18 cellular contexts compared by ENCODE assay signal in the genomic region with DNA sequence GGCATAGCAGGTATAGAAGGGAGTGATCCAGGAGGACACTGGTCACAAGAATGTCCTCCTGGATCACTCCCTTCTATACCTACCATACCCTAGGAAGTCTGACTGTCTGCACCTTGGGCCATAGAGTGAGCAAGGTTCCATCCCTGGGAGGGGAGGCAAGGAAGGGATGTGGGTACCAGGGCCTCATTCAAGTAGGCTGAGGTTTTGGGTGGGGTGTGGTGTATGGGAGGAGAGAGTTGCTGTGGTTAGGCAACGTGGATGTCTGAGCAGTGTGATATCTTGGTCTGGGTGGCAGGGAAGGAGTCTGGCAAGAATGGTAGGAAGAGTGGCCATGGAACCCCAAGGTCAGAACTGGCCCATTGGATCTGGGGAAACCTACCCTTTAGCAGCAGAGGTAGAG. TPM values are rescaled to one million over a fixed set of nuclear protein-coding genes. Genes with fewer than 3 reads are reported as not detected.
DNase-seq lines count a peak whose midpoint lies in the region; ATAC-seq and TF ChIP-seq lines count a peak whose summit lies in the region.
"Had no signal": no experiment of that assay in that cellular context is flagged by ENCODE, and none has a peak within 500 bp of the region (broad histone marks: within the 10 kb centered on the region; RNA-seq: fewer than 3 reads in every experiment).

No MANE protein-coding gene starts in this region.

- peaks cover 54% of the 10 kb centered on the region for H3K4me1 Mint-ChIP-seq in activated CD8-positive, alpha-beta T cell treated with anti-CD3 and anti-CD28 coated beads for 36 hours (ENCODE audit: low read depth)
- H3K4me1 Mint-ChIP-seq in memory B cell (peaks cover 59% of the 10 kb centered on the region), MCF 10A (ENCODE audit: insufficient read depth, unreplicated experiment) (no peaks in the 10 kb centered on the region)
- H3K4me1 Mint-ChIP-seq: endodermal cell had no signal

- TF ChIP-seq CTCF in GM12865 (IDR thresholded peaks at IDR 0.05; ENCODE audit: insufficient read depth, low read depth, low read length, missing control alignments) (no peak), MCF 10A (IDR thresholded peaks at IDR 0.05; ENCODE audit: unreplicated experiment) (no peak)
- TF ChIP-seq CTCF in activated CD8-positive, alpha-beta T cell treated with anti-CD3 and anti-CD28 coated beads for 36 hours (IDR thresholded peaks at IDR 0.05) = no peak

- no peaks in the 10 kb centered on the region for H3K9me3 Mint-ChIP-seq in activated CD8-positive, alpha-beta T cell treated with anti-CD3 and anti-CD28 coated beads for 36 hours
- no peaks in the 10 kb centered on the region for H3K9me3 Mint-ChIP-seq in memory B cell
- no peaks in the 10 kb centered on the region for H3K9me3 Mint-ChIP-seq in MCF 10A (ENCODE audit: unreplicated experiment)
- H3K9me3 Mint-ChIP-seq: endodermal cell had no signal

- H3K27ac Mint-ChIP-seq in activated CD8-positive, alpha-beta T cell treated with anti-CD3 and anti-CD28 coated beads for 36 hours = no peak overlapping the region
- H3K27ac Mint-ChIP-seq in memory B cell (peak overlapping the region; percentile 29), MCF 10A (ENCODE audit: low read depth, unreplicated experiment) (no peak overlapping the region)
- H3K27ac Mint-ChIP-seq: endodermal cell had no signal

- ATAC-seq in GM21528 (IDR thresholded peaks at IDR 0.05; ENCODE audit: low FRiP score, unreplicated experiment) = peak; percentile 38
- ATAC-seq in activated CD8-positive, alpha-beta T cell treated with anti-CD3 and anti-CD28 coated beads for 36 hours = peak; percentile 75
- ATAC-seq in memory B cell (ENCODE audit: low read depth) = no peak
- no peak for ATAC-seq in SK-N-SH treated with all-trans-retinoic acid at 6 μM for 48 hours
- ATAC-seq: gastrocnemius medialis, psoas muscle had no signal

- peaks cover 4% of the 10 kb centered on the region for H3K36me3 Mint-ChIP-seq in activated CD8-positive, alpha-beta T cell treated with anti-CD3 and anti-CD28 coated beads for 36 hours (ENCODE audit: low read depth)
- H3K36me3 Mint-ChIP-seq in memory B cell (peaks cover 3% of the 10 kb centered on the region), MCF 10A (ENCODE audit: insufficient read depth, unreplicated experiment) (peaks cover 5% of the 10 kb centered on the region)

- CTCF ChIA-PET in activated CD8-positive, alpha-beta T cell treated with anti-CD3 and anti-CD28 coated beads for 36 hours (lab: Charles Lee) = interaction anchor here (1.3 kb wide), 2 partner anchors 10 to 12 kb away, joined by 4 to 5 read pairs; no protein-coding TSS in a partner anchor
- CTCF ChIA-PET in MCF 10A (lab: Yijun Ruan, JAX) = no interaction called here

- H3K4me3 ChIP-seq in GM12865 (ENCODE audit: low read depth, low read length) = no peak overlapping the region
- H3K4me3 ChIP-seq: ascending aorta, BLaER1, gastrocnemius medialis, psoas muscle, SK-N-MC, stomach had no signal

- no TSS peak for BruUV-seq in MCF 10A (replicated peaks; lab: Mats Ljungman, UMichigan)

- H3K27me3 Mint-ChIP-seq in activated CD8-positive, alpha-beta T cell treated with anti-CD3 and anti-CD28 coated beads for 36 hours = no peaks in the 10 kb centered on the region
- H3K27me3 Mint-ChIP-seq in memory B cell (no peaks in the 10 kb centered on the region), MCF 10A (ENCODE audit: insufficient read depth, unreplicated experiment) (no peaks in the 10 kb centered on the region)

- intact Hi-C loops in activated CD8-positive, alpha-beta T cell treated with anti-CD3 and anti-CD28 coated beads for 36 hours (cut with micrococcal nuclease) = no loop called here
- intact Hi-C loops in MCF 10A (cut with micrococcal nuclease) = no loop called here

- POLR2A ChIA-PET in activated CD8-positive, alpha-beta T cell treated with anti-CD3 and anti-CD28 coated beads for 36 hours (lab: Charles Lee) = no interaction called here
- POLR2A ChIA-PET in MCF 10A (lab: Yijun Ruan, JAX) = no interaction called here

- no peak overlapping the region for H3K4me3 Mint-ChIP-seq in activated CD8-positive, alpha-beta T cell treated with anti-CD3 and anti-CD28 coated beads for 36 hours
- H3K4me3 Mint-ChIP-seq in memory B cell = no peak overlapping the region
- H3K4me3 Mint-ChIP-seq in MCF 10A (ENCODE audit: unreplicated experiment) = no peak overlapping the region
- H3K4me3 Mint-ChIP-seq: endodermal cell had no signal

- peak; percentile 43 for DNase-seq in GM12865 (ENCODE audit: low read depth)
- DNase-seq in activated CD8-positive, alpha-beta T cell treated with anti-CD3 and anti-CD28 coated beads for 36 hours = peak; percentile 42
- no peak for DNase-seq in memory B cell (ENCODE audit: low spot score in 2 of 2)
- no peak for DNase-seq in MCF 10A (ENCODE audit: unreplicated experiment)
- DNase-seq in NCI-H2107 treated with DMSO at 0.1 percent for 48 hours (lab: John Stamatoyannopoulos, UW; ENCODE audit: unreplicated experiment) = no peak
- DNase-seq in activated CD8-positive, alpha-beta memory T cell treated with anti-CD3 and anti-CD28 coated beads, Interleukin-2, amount 50 U/mL, for 48 hours = no peak
- DNase-seq: EL, endodermal cell, gastrocnemius medialis, NCI-H1694, psoas muscle, stomach had no signal

TF ChIP-seq in SK-N-SH treated with all-trans-retinoic acid at 6 μM for 48 hours, 23 proteins besides CTCF, POLR2A, EP300 and RAD21:
- TF ChIP-seq RARB (CRISPR knock-in tag; IDR thresholded peaks at IDR 0.05) (no peak), ZC3H10 (CRISPR knock-in tag; IDR thresholded peaks at IDR 0.05) (no peak), BACH2 (CRISPR knock-in tag; IDR thresholded peaks at IDR 0.05; ENCODE audit: borderline replicate concordance) (no peak), ZNF70 (CRISPR knock-in tag; IDR thresholded peaks at IDR 0.05) (no peak), ZFP3 (CRISPR knock-in tag; IDR thresholded peaks at IDR 0.05) (no peak), ZNF565 (CRISPR knock-in tag; conservative IDR thresholded peaks at IDR 0.05; ENCODE audit: low read depth) (no peak), ZNF8 (CRISPR knock-in tag; IDR thresholded peaks at IDR 0.05) (no peak), SNAI2 (CRISPR knock-in tag; IDR thresholded peaks at IDR 0.05) (no peak), ISL1 (CRISPR knock-in tag; IDR thresholded peaks at IDR 0.05) (no peak)
- TF ChIP-seq, protein P1, sequence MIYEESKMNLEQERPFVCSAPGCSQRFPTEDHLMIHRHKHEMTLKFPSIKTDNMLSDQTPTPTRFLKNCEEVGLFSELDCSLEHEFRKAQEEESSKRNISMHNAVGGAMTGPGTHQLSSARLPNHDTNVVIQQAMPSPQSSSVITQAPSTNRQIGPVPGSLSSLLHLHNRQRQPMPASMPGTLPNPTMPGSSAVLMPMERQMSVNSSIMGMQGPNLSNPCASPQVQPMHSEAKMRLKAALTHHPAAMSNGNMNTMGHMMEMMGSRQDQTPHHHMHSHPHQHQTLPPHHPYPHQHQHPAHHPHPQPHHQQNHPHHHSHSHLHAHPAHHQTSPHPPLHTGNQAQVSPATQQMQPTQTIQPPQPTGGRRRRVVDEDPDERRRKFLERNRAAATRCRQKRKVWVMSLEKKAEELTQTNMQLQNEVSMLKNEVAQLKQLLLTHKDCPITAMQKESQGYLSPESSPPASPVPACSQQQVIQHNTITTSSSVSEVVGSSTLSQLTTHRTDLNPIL (CRISPR knock-in tag; IDR thresholded peaks at IDR 0.05; ENCODE audit: low read depth) = no peak

RNA-seq across cellular contexts. Expression of a gene that starts 13.2 kb away (rescaled TPM):
- 10 to 100 TPM; 13.3 to 14.2 TPM for total RNA-seq in activated CD8-positive, alpha-beta T cell treated with anti-CD3 and anti-CD28 coated beads for 36 hours
- total RNA-seq in MCF 10A (2022) = 3.5 and 4.3 TPM in 2 replicates

RNA-seq across cellular contexts. Expression of a gene that starts 41.7 kb away (rescaled TPM):
- not detected for total RNA-seq in activated CD8-positive, alpha-beta T cell treated with anti-CD3 and anti-CD28 coated beads for 36 hours
- not detected in 2 replicates for total RNA-seq in MCF 10A (2022)
- total RNA-seq: mononuclear cell had no signal

Comparison
In these comparisons a context has a peak if more than half of its experiments do, and no peak if none do; other contexts are left out.
1. DNase-seq: peak in GM12865 (single experiment) and activated CD8-positive, alpha-beta T cell treated with anti-CD3 and anti-CD28 coated beads for 36 hours (single experiment); none in memory B cell (0 of 2), MCF 10A (single experiment), NCI-H2107 treated with DMSO at 0.1 percent for 48 hours (single experiment) and activated CD8-positive, alpha-beta memory T cell treated with anti-CD3 and anti-CD28 coated beads, Interleukin-2, amount 50 U/mL, for 48 hours (single experiment).
2. ATAC-seq: peak in GM21528 (single experiment) and activated CD8-positive, alpha-beta T cell treated with anti-CD3 and anti-CD28 coated beads for 36 hours (single experiment); none in memory B cell (single experiment) and SK-N-SH treated with all-trans-retinoic acid at 6 μM for 48 hours (single experiment).